ENCODE assay signal across 1 cellular context in the genomic region with DNA sequence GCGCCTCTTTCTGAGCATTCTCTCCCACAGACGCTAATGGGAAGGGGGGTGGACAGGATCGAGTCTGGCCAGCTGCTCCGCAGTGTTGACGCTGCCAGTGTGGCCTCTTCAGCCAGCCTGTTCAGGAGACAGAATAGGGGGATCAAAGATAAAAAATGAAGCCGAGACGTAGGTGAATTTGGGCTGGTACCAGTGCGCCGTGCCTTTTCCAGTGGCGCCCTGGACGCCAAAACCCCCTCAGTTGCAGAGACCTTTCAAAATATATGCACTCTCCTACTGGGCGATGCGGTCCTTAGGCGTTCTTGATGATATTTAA.
TF ChIP-seq lines count a peak whose summit lies in the region.

No MANE protein-coding gene starts in this region.

TF ChIP-seq in endothelial cell of umbilical vein, 7 proteins besides CTCF, POLR2A, EP300 and RAD21 (continued from another document):
- no peak for TF ChIP-seq POLR2AphosphoS5 (IDR thresholded peaks at IDR 0.05; ENCODE audit: insufficient read depth, low read depth, low read length)
- no peak for TF ChIP-seq GATA2 (IDR thresholded peaks at IDR 0.05; ENCODE audit: insufficient read depth, insufficient read length, low read depth, low read length)
